29 cellular contexts compared by ENCODE assay signal in the genomic region with DNA sequence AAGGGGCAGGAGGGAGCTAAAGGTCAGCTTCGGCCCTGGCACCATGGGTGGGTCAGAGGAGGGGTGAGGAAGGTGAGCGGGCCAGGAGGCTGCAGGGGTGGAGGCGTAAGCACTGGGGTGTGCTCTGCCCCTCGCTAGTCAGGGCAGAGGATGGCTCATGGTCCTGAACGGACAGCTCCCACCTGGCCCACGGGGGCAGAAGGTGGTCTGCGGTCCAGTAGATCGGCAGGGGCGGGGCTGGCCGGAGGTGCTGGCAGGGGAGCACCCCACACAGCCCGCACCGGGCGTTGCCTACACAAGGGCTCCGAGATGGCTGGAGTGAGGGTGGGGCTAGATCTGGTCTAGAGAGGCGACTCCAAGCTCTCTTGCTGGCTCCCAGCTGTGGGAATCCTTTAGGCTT. TPM values are rescaled to one million over a fixed set of nuclear protein-coding genes. Genes with fewer than 3 reads are reported as not detected.
A peak's percentile ranks its signal among the peaks of the same experiment; 100 is the strongest.
DNase-seq lines count a peak whose midpoint lies in the region; ATAC-seq, FAIRE-seq and TF ChIP-seq lines count a peak whose summit lies in the region.
"Had no signal": no experiment of that assay in that cellular context is flagged by ENCODE, and none has a peak within 500 bp of the region (broad histone marks: within the 10 kb centered on the region; RNA-seq: fewer than 3 reads in every experiment).

No MANE protein-coding gene starts in this region.

- H3K4me2 ChIP-seq in A549: no peak overlapping the region
- H3K4me2 ChIP-seq in IMR-90 (ENCODE audit: low read depth, low read length): no peak overlapping the region
- H3K4me2 ChIP-seq in mesendoderm (ENCODE audit: low read length): no peak overlapping the region
- H3K4me2 ChIP-seq: hepatocyte had no signal

- no TSS peak for BruUV-seq in IMR-90 (replicated peaks; lab: Mats Ljungman, UMichigan)

- H3K4me1 ChIP-seq in A549: no peaks in the 10 kb centered on the region
- H3K4me1 ChIP-seq in IMR-90 (ENCODE audit: control insufficient read depth, insufficient read depth, low read length): no peaks in the 10 kb centered on the region
- no peaks in the 10 kb centered on the region for H3K4me1 ChIP-seq in mesendoderm (ENCODE audit: control insufficient read depth, low read depth, low read length)
- no peaks in the 10 kb centered on the region for H3K4me1 ChIP-seq in tibial artery
- H3K4me1 ChIP-seq: gastroesophageal sphincter, upper lobe of right lung had no signal

- ATAC-seq in A549 (no peak), IMR-90 (ENCODE audit: low read depth) (no peak)
- ATAC-seq: activated CD4-positive, CD25-positive, alpha-beta regulatory T cell treated with anti-CD3 and anti-CD28 coated beads, Interleukin-2, amount 50 U/mL, for 24 hours; CD8-positive, alpha-beta T cell; gastroesophageal sphincter; left colon; stimulated activated memory B cell treated with anti-CD40 and anti-IgM and Interleukin-4, amounts not matched to agents 10 μg/mL and 1 μg/mL and 100 μg/mL, for 72 hours; upper lobe of right lung had no signal

- H3K18ac ChIP-seq in IMR-90 (ENCODE audit: low read depth, low read length) (no peak overlapping the region), mesendoderm (ENCODE audit: low read length) (no peak overlapping the region)

- WGBS in A549 (ENCODE audit: missing lambda C conversion rate): 69% methylated on average over 9 of the region's 15 CpGs
- WGBS in IMR-90 (ENCODE audit: extremely low coverage in 2 of 2, insufficient read length in 1 of 2), 2 experiments: 36% methylated on average over 5 of the region's 15 CpGs; no CpG with 5 or more reads in 1 of the 2 experiments
- WGBS in mesendoderm (ENCODE audit: extremely low coverage, insufficient coverage, low lambda C conversion rate): no CpG with 5 or more reads among the region's 15 CpGs

- H3K9me3 ChIP-seq in A549: no peaks in the 10 kb centered on the region
- H3K9me3 ChIP-seq in IMR-90 (ENCODE audit: control insufficient read depth, insufficient read depth, low read length): no peaks in the 10 kb centered on the region
- no peaks in the 10 kb centered on the region for H3K9me3 ChIP-seq in tibial artery
- H3K9me3 ChIP-seq: gastroesophageal sphincter, upper lobe of right lung had no signal

- H2BK15ac ChIP-seq in IMR-90 (ENCODE audit: low read depth, low read length) (no peak overlapping the region), mesendoderm (replicated peaks; ENCODE audit: low read depth) (no peak overlapping the region)

- intact Hi-C loops in IMR-90 (cut with micrococcal nuclease): no loop called here
- intact Hi-C loops in tibial artery (cut with DNase I; ENCODE audit: low total_unique reads): no loop called here

- H3K4me3 ChIP-seq in A549: no peak overlapping the region
- no peak overlapping the region for H3K4me3 ChIP-seq in IMR-90 (ENCODE audit: insufficient read depth, low read depth, low read length)
- H3K4me3 ChIP-seq in mesendoderm (ENCODE audit: low read length): no peak overlapping the region
- H3K4me3 ChIP-seq in tibial artery: no peak overlapping the region
- H3K4me3 ChIP-seq: gastroesophageal sphincter, hepatocyte, SK-N-MC, upper lobe of right lung had no signal

- no peak overlapping the region for H2BK5ac ChIP-seq in IMR-90 (ENCODE audit: low read depth, low read length, poor library complexity, severe bottlenecking)
- H2BK5ac ChIP-seq in mesendoderm (ENCODE audit: low read length): no peak overlapping the region

- TF ChIP-seq POLR2A in A549 (IDR thresholded peaks at IDR 0.05; ENCODE audit: low read length) (no peak), IMR-90 (IDR thresholded peaks at IDR 0.05; ENCODE audit: low read depth, low read length) (no peak)

- no peak overlapping the region for H3K27ac ChIP-seq in A549
- H3K27ac ChIP-seq in IMR-90 (ENCODE audit: insufficient read depth, low read length): no peak overlapping the region
- H3K27ac ChIP-seq in mesendoderm (ENCODE audit: low read depth, low read length): no peak overlapping the region
- no peak overlapping the region for H3K27ac ChIP-seq in tibial artery
- H3K27ac ChIP-seq: gastroesophageal sphincter, hepatocyte, SK-N-MC, upper lobe of right lung had no signal

- H4K8ac ChIP-seq in IMR-90 (ENCODE audit: low read depth in 2 of 2, low read length in 2 of 2) (no peak overlapping the region), mesendoderm (ENCODE audit: low read depth, low read length) (no peak overlapping the region)

- H3K23ac ChIP-seq in IMR-90 (ENCODE audit: low read depth, low read length) (no peak overlapping the region), mesendoderm (ENCODE audit: low read length) (no peak overlapping the region)

- no peak overlapping the region for H4K91ac ChIP-seq in IMR-90 (ENCODE audit: insufficient read depth, low read depth, low read length)

- H3K79me1 ChIP-seq in IMR-90 (ENCODE audit: low read depth in 1 of 2, low read length in 2 of 2): peaks cover 0 to 2% of the 10 kb centered on the region in 2 experiments; a peak in 1 of 4 replicates
- no peaks in the 10 kb centered on the region for H3K79me1 ChIP-seq in mesendoderm (ENCODE audit: low read length)

- in situ Hi-C loops in IMR-90 (cut with MboI; ENCODE audit: low sequenced_read_pairs): no loop called here

- H2AK9ac ChIP-seq in IMR-90 (replicated peaks; ENCODE audit: low read depth, low read length, poor library complexity): peak overlapping the region; percentile 61

- no peaks in the 10 kb centered on the region for H3K9me1 ChIP-seq in IMR-90 (ENCODE audit: insufficient read depth, low read length)

- H3K56ac ChIP-seq in IMR-90 (ENCODE audit: extremely low read depth, insufficient read depth, low read length): no peak overlapping the region
- H3K56ac ChIP-seq in mesendoderm (ENCODE audit: low read length): no peak overlapping the region

- no peaks in the 10 kb centered on the region for H3K79me2 ChIP-seq in mesendoderm (ENCODE audit: control insufficient read depth, insufficient read depth, low read length)
- H3K79me2 ChIP-seq: hepatocyte had no signal

- H4K20me1 ChIP-seq in IMR-90 (ENCODE audit: insufficient read depth, low read length): peaks cover 25% of the 10 kb centered on the region

- FAIRE-seq in A549 (lab: Jason Lieb, UNC): no peak
- FAIRE-seq: bronchial epithelial cell had no signal

- no peak overlapping the region for H2BK20ac ChIP-seq in IMR-90 (ENCODE audit: low read depth, low read length)

- DNase-seq in A549 (ENCODE audit: low read depth in 1 of 2, low spot score in 1 of 2) (no peak), IMR-90 (no peak), astrocyte of the hippocampus (ENCODE audit: low read depth, low spot score) (peak; percentile 32), iPS-NIHi7 (ENCODE audit: extremely low spot score) (peak; percentile 82), NCI-H1092 treated with DMSO at 0.1 percent for 48 hours (lab: John Stamatoyannopoulos, UW) (no peak), mesendoderm (no peak), tibial artery (no peak)
- no peak for DNase-seq in central memory CD4-positive, alpha-beta T cell
- DNase-seq: activated CD4-positive, alpha-beta T cell treated with anti-CD3 and anti-CD28 coated beads, Interleukin-2, amount 50 U/mL, for 48 hours; activated CD8-positive, alpha-beta memory T cell treated with anti-CD3 and anti-CD28 coated beads, Interleukin-2, amount 50 U/mL, for 4 hours; activated naive CD4-positive, alpha-beta T cell treated with anti-CD3 and anti-CD28 coated beads for 36 hours; amniotic stem cell; CD8-positive, alpha-beta T cell; effector CD4-positive, alpha-beta T cell; immature natural killer cell; left colon; NCI-H1092; NCI-H187; NCI-H510A treated with DMSO at 0.1 percent for 48 hours; NK-92 treated with Interleukin-12 subunit alpha and Interleukin-12 subunit beta, amount 100 ng/mL, for 24 hours; stimulated activated CD4-positive, alpha-beta T cell treated with anti-CD3 and anti-CD28 coated beads, Interleukin-15, amount 100 ng/mL, for 24 hours; upper lobe of right lung had no signal

- H2AK5ac ChIP-seq in IMR-90 (ENCODE audit: low read depth, low read length): no peak overlapping the region
- H2AK5ac ChIP-seq in mesendoderm (ENCODE audit: low read length): no peak overlapping the region

- H3K36me3 ChIP-seq in IMR-90 (ENCODE audit: control insufficient read depth, insufficient read depth, low read length) (peaks cover 6% of the 10 kb centered on the region; the same call in 1 of the 2 replicates), mesendoderm (ENCODE audit: control insufficient read depth, insufficient read depth, low read length) (no peaks in the 10 kb centered on the region), tibial artery (no peaks in the 10 kb centered on the region)
- H3K36me3 ChIP-seq: gastroesophageal sphincter, upper lobe of right lung had no signal

- no peak overlapping the region for H4K5ac ChIP-seq in IMR-90 (ENCODE audit: low read depth, low read length)
- no peak overlapping the region for H4K5ac ChIP-seq in mesendoderm (ENCODE audit: low read length)

- H3K4ac ChIP-seq in IMR-90 (ENCODE audit: low read depth, low read length) (no peak overlapping the region), mesendoderm (ENCODE audit: low read depth, low read length) (no peak overlapping the region)

- peaks cover 3% of the 10 kb centered on the region; the same call in 1 of the 2 replicates for H3K27me3 ChIP-seq in IMR-90 (ENCODE audit: control insufficient read depth, insufficient read depth, low read length)
- H3K27me3 ChIP-seq in mesendoderm (ENCODE audit: insufficient read depth, low read length, poor library complexity): peaks cover 4% of the 10 kb centered on the region
- H3K27me3 ChIP-seq in tibial artery: peaks cover 0 to 85% of the 10 kb centered on the region in 2 donors

- H3K14ac ChIP-seq in IMR-90 (replicated peaks; ENCODE audit: low read depth, low read length): no peak overlapping the region

- POLR2A ChIA-PET in A549 (lab: Yijun Ruan, JAX): interaction anchor here (5.3 kb wide), 1 partner anchor 14 kb away, joined by 35 read pairs; no protein-coding TSS in a partner anchor
- POLR2A ChIA-PET in IMR-90 (lab: Charles Lee; ENCODE audit: unreplicated experiment): no interaction called here

- no peak for TF ChIP-seq EP300 in A549 (IDR thresholded peaks at IDR 0.05)

- H2BK120ac ChIP-seq in IMR-90 (ENCODE audit: low read depth, low read length) (no peak overlapping the region), mesendoderm (ENCODE audit: low read depth, low read length) (no peak overlapping the region)

- H3K9ac ChIP-seq in IMR-90 (ENCODE audit: low read depth, low read length): no peak overlapping the region
- no peak overlapping the region for H3K9ac ChIP-seq in mesendoderm (ENCODE audit: low read length)

- CTCF ChIA-PET in A549 (lab: Yijun Ruan, JAX) (interaction anchor here (1.4 to 3.3 kb wide), 4 partner anchors 9 to 181 kb away, joined by 4 to 11 read pairs (median 9); no protein-coding TSS in a partner anchor), IMR-90 (lab: Yijun Ruan, JAX) (no interaction called here)

- H2AFZ ChIP-seq in IMR-90 (replicated peaks; ENCODE audit: low read length, poor library complexity): no peak overlapping the region
- H2AFZ ChIP-seq: hepatocyte had no signal

- TF ChIP-seq RAD21 in A549 (conservative IDR thresholded peaks at IDR 0.05 in 1 of 2, IDR thresholded peaks at IDR 0.05 in 1 of 2): no peak
- no peak for TF ChIP-seq RAD21 in IMR-90 (IDR thresholded peaks at IDR 0.05; ENCODE audit: low read length)

- dilution Hi-C loops in IMR-90 (cut with HindIII; ENCODE audit: low sequenced_read_pairs, unreplicated experiment): no loop called here

- TF ChIP-seq CTCF in A549 (IDR thresholded peaks at IDR 0.05) (no peak), IMR-90 (conservative IDR thresholded peaks at IDR 0.05; ENCODE audit: low read depth, low read length) (no peak), tibial artery (IDR thresholded peaks at IDR 0.05) (no peak)

RNA-seq across cellular contexts. Expression of a gene that starts 8.2 kb away (rescaled TPM):
- polyA plus RNA-seq in A549 (2011; rRNA removed) (43.6 and 43.9 TPM in 2 replicates), A549 (2017; fragmentation: RNase III; extraction: RNeasy Plus Mini Kit Qiagen cat#74134 plus additional on column Dnase treatment) (84.8 to 109 TPM (median 104 TPM) in 3 replicates), IMR-90 (2012; rRNA removed) (39.5 and 47.0 TPM in 2 replicates)
- polyA plus RNA-seq in A549 (2012; cell fraction: cytosol; rRNA removed): 77.7 and 130 TPM in 2 replicates
- 180 and 184 TPM in 2 replicates for polyA plus RNA-seq in A549 (2012; cell fraction: nucleus; rRNA removed)
- polyA minus RNA-seq in A549 (2011; rRNA and poly(A)+ RNA removed): 54.9 and 66.2 TPM in 2 replicates
- total RNA-seq in IMR-90 (2012; rRNA removed): 20.8 and 23.3 TPM in 2 replicates
- 40.9 and 41.7 TPM in 2 replicates for polyA plus RNA-seq in IMR-90 (2012; cell fraction: cytosol; rRNA removed)
- 52.2 and 63.8 TPM in 2 replicates for polyA plus RNA-seq in IMR-90 (2012; cell fraction: nucleus; rRNA removed; ENCODE audit: low replicate concordance)
- polyA plus RNA-seq in mesendoderm (2013, experiment 1 of 2): 0.13 TPM
- polyA plus RNA-seq in mesendoderm (2013, experiment 2 of 2): 0.17 TPM
- total RNA-seq: subcutaneous adipose tissue had no signal

RNA-seq across cellular contexts. Expression of a gene that starts 53.3 kb away (rescaled TPM):
- polyA plus RNA-seq in A549 (2011; rRNA removed) (33.2 and 37.2 TPM in 2 replicates), A549 (2017; fragmentation: RNase III; extraction: RNeasy Plus Mini Kit Qiagen cat#74134 plus additional on column Dnase treatment) (39.1 to 43.8 TPM (median 42.6 TPM) in 3 replicates), IMR-90 (2012; rRNA removed) (30.3 and 33.4 TPM in 2 replicates)
- 46.1 and 52.4 TPM in 2 replicates for polyA plus RNA-seq in A549 (2012; cell fraction: cytosol; rRNA removed)
- 75.2 and 75.4 TPM in 2 replicates for polyA plus RNA-seq in A549 (2012; cell fraction: nucleus; rRNA removed)
- 39.3 and 41.7 TPM in 2 replicates for polyA minus RNA-seq in A549 (2011; rRNA and poly(A)+ RNA removed)
- total RNA-seq in IMR-90 (2012; rRNA removed): 9.4 and 15.1 TPM in 2 replicates
- 42.5 and 47.9 TPM in 2 replicates for polyA plus RNA-seq in IMR-90 (2012; cell fraction: cytosol; rRNA removed)
- polyA plus RNA-seq in IMR-90 (2012; cell fraction: nucleus; rRNA removed; ENCODE audit: low replicate concordance): 50.0 and 67.2 TPM in 2 replicates
- 4.7 TPM for polyA plus RNA-seq in mesendoderm (2013, experiment 1 of 2)
- polyA plus RNA-seq in mesendoderm (2013, experiment 2 of 2): 5.3 TPM

Comparison
In these comparisons a context has a peak if more than half of its experiments do, and no peak if none do; other contexts are left out.
1. DNase-seq: peak in astrocyte of the hippocampus (single experiment) and iPS-NIHi7 (single experiment); none in A549 (0 of 2), IMR-90 (single experiment), NCI-H1092 treated with DMSO at 0.1 percent for 48 hours (single experiment), mesendoderm (single experiment), central memory CD4-positive, alpha-beta T cell (single experiment) and tibial artery (0 of 2).